Comparison of ENCODE assay signal across 8 cellular contexts in the genomic region with DNA sequence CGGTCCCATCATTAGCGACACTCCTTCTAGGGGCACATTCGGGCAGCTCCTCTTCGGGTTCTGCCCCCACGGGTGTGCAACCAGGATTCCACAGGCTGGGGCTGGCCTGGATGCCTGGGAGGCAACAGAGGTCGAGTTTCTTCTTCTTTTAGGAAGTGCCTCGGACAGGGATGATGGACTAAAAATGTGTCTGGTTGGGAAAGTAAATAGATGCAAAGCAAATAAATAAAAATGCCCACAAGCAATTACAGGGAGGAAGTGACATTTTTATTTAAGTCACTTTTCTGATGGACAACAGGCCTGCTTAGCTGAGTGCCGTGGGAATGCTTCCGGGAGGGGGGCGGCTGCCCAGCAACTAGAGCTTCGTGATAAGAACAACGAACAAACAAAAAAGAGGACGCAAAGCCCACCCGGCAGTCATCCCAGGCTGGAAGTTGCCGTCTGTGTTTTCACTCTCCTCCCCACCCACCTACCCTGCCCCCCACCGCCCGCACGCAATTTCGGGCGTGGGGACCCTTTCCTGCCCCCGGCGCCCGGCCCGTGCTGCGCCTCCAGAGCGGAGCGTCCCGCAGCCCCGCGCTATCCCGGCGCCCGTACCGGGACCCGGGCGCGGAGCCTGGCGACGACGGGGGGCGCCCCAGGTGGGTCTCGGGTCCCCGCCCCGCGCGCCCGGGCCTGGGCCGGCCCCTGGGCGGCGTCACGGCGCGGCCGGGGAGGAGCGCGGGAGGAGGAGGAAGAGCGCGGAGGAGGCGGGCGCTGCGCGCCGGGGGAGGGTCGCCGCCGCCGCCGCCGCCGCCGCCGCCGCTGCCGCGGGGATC. TPM values are rescaled to one million over a fixed set of nuclear protein-coding genes. Genes with fewer than 3 reads are reported as not detected.
DNase-seq lines count a peak whose midpoint lies in the region; ATAC-seq and TF ChIP-seq lines count a peak whose summit lies in the region.

No MANE protein-coding gene starts in this region.

- H3K36me3 ChIP-seq in adrenal gland (replicated peaks in 1 of 2) (no peaks in the 10 kb centered on the region), left ventricle myocardium inferior (no peaks in the 10 kb centered on the region), psoas muscle (ENCODE audit: insufficient read depth in 1 of 2, low read depth in 1 of 2) (no peaks in the 10 kb centered on the region)

- H3K4me3 ChIP-seq in adrenal gland (peak overlapping the region in 2 of 4 donors; percentile 47 to 93), left ventricle myocardium inferior (peak overlapping the region; percentile 89), psoas muscle (peak overlapping the region; percentile 81)

- TF ChIP-seq POLR2A in adrenal gland (IDR thresholded peaks at IDR 0.05) = peak in 1 of 2 donors; percentile 16

- H3K9me3 ChIP-seq in adrenal gland (replicated peaks in 1 of 3) (no peaks in the 10 kb centered on the region), left ventricle myocardium inferior (replicated peaks) (no peaks in the 10 kb centered on the region), psoas muscle (no peaks in the 10 kb centered on the region)

- DNase-seq in DMS53 treated with DMSO at 0.1 percent for 48 hours (lab: John Stamatoyannopoulos, UW; ENCODE audit: unreplicated experiment) (peak; percentile 75), GM20000 (ENCODE audit: low spot score) (peak; percentile 96), HK-2 (ENCODE audit: unreplicated experiment) (peak; percentile 41), SK-MEL-5 (ENCODE audit: low read depth, low spot score) (peak; percentile 55), adrenal gland (peak; percentile 40 to 71 (median 50)), left ventricle myocardium inferior (peak; percentile 70), psoas muscle (peak; percentile 65 to 79), T1000 (lab: John Stamatoyannopoulos, UW) (no peak)

- intact Hi-C loops in adrenal gland (cut with DNase I) (loop anchor here in 1 of 2 donors (10.0 kb wide), 1 partner anchor 141 kb away; no protein-coding TSS in a partner anchor), left ventricle myocardium inferior (cut with micrococcal nuclease) (no loop called here), psoas muscle (cut with DNase I) (loop anchor here in 1 of 2 donors (10.0 kb wide), 3 partner anchors 169 to 369 kb away; no protein-coding TSS in a partner anchor)

- 3 to 7% (median 5%) methylated on average over 14 to 75 of the region's 75 CpGs for WGBS in adrenal gland, 4 donors
- WGBS in psoas muscle, 3 donors = 1 to 3% (median 2%) methylated on average over 21 to 75 of the region's 75 CpGs

- H3K4me1 ChIP-seq in adrenal gland (replicated peaks in 1 of 2) (peaks cover 27 to 43% of the 10 kb centered on the region in 2 donors), left ventricle myocardium inferior (peaks cover 63% of the 10 kb centered on the region), psoas muscle (peaks cover 36% of the 10 kb centered on the region)

- no peak for TF ChIP-seq CTCF in GM20000 (IDR thresholded peaks at IDR 0.05; ENCODE audit: extremely low read depth, missing control alignments)
- TF ChIP-seq CTCF in adrenal gland (IDR thresholded peaks at IDR 0.05) = peak in 1 of 6 experiments; percentile 2
- no peak for TF ChIP-seq CTCF in left ventricle myocardium inferior (IDR thresholded peaks at IDR 0.05; ENCODE audit: borderline replicate concordance)
- no peak for TF ChIP-seq CTCF in psoas muscle (IDR thresholded peaks at IDR 0.05)

- in situ Hi-C loops in SK-MEL-5 (cut with HindIII; ENCODE audit: low pct_unique_long_range_greater_than_20kb, low sequenced_read_pairs) = no loop called here

- H3K27ac ChIP-seq in adrenal gland (peak overlapping the region in 4 of 5 donors; percentile 53 to 95 (median 74)), left ventricle myocardium inferior (replicated peaks) (peak overlapping the region; percentile 93), psoas muscle (peak overlapping the region; percentile 86)

- no peaks in the 10 kb centered on the region for H3K27me3 ChIP-seq in adrenal gland
- H3K27me3 ChIP-seq in left ventricle myocardium inferior (ENCODE audit: low read depth) = no peaks in the 10 kb centered on the region
- H3K27me3 ChIP-seq in psoas muscle (ENCODE audit: insufficient read depth in 3 of 3, low read length in 2 of 3) = peaks cover 0 to 2% (median 0%) of the 10 kb centered on the region in 3 donors

- peak; percentile 78 to 85 (median 82) for ATAC-seq in psoas muscle

RNA-seq across cellular contexts. Expression of gene NCK2, which starts 0.4 kb away (rescaled TPM):
- total RNA-seq in SK-MEL-5 (2014; rRNA removed; shearing (Covaris generic)) = 89.7 and 95.1 TPM in 2 replicates
- polyA plus RNA-seq in SK-MEL-5 (2015; cell fraction: cytosol; rRNA removed) = 130 and 138 TPM in 2 replicates
- polyA plus RNA-seq in SK-MEL-5 (2015; cell fraction: nucleus; rRNA removed) = 19.2 and 26.0 TPM in 2 replicates
- total RNA-seq in adrenal gland (10 to 100 TPM; 29.8 to 56.0 (median 43.4) TPM), left ventricle myocardium inferior (24.7 TPM), psoas muscle (10 to 100 TPM; 33.9 to 53.1 (median 41.1) TPM)
- polyA plus RNA-seq in adrenal gland (10 to 100 TPM; 13.7 to 20.5 (median 18.2) TPM), psoas muscle (100 to 1,000 TPM in 1 of 3 donors, 10 to 100 TPM in 2; 26.5 to 111 (median 39.6) TPM)
